In genomic region chr22:38467904-38468760, GRCh38 we compare ENCODE assay signal across 1 cellular context.
TF ChIP-seq lines count a peak whose summit lies in the region.

TSS of gene KDELR3 (plus strand) at chr22:38468096. CDS start at chr22:38468234, 138 bp downstream.

TF ChIP-seq in HEK293, 187 proteins besides CTCF, POLR2A, EP300 and RAD21 (continued from another document and continues in another):
- no peak for TF ChIP-seq ZBTB11 (tag by site-specific recombination; conservative IDR thresholded peaks at IDR 0.05; ENCODE audit: low read depth)
- TF ChIP-seq ZNF624 (tag by site-specific recombination; IDR thresholded peaks at IDR 0.05) = no peak
- peak; percentile 25; the same call in 1 of the 2 replicates for TF ChIP-seq ZNF184 (tag by site-specific recombination; IDR thresholded peaks at IDR 0.05)
- no peak for TF ChIP-seq ZFP37 (tag by site-specific recombination; IDR thresholded peaks at IDR 0.05)
- no peak for TF ChIP-seq ZNF354C (tag by site-specific recombination; IDR thresholded peaks at IDR 0.05; ENCODE audit: borderline replicate concordance, low read depth)
- no peak for TF ChIP-seq ZNF311 (tag by site-specific recombination; IDR thresholded peaks at IDR 0.05; ENCODE audit: borderline replicate concordance)
- no peak for TF ChIP-seq ZNF274 (IDR thresholded peaks at IDR 0.05; ENCODE audit: low read length)
- no peak for TF ChIP-seq ZNF274 (tag by site-specific recombination; IDR thresholded peaks at IDR 0.05; ENCODE audit: borderline replicate concordance)
- TF ChIP-seq ZNF658 (tag by site-specific recombination; IDR thresholded peaks at IDR 0.05) = no peak
- TF ChIP-seq ZNF112 (tag by site-specific recombination; IDR thresholded peaks at IDR 0.05) = no peak
- no peak for TF ChIP-seq ZNF544 (tag by site-specific recombination; IDR thresholded peaks at IDR 0.05)
- TF ChIP-seq ATF2 (tag by site-specific recombination; IDR thresholded peaks at IDR 0.05; ENCODE audit: low read depth) = no peak
- TF ChIP-seq ZNF707 (tag by site-specific recombination; IDR thresholded peaks at IDR 0.05) = no peak
- TF ChIP-seq, protein P1, sequence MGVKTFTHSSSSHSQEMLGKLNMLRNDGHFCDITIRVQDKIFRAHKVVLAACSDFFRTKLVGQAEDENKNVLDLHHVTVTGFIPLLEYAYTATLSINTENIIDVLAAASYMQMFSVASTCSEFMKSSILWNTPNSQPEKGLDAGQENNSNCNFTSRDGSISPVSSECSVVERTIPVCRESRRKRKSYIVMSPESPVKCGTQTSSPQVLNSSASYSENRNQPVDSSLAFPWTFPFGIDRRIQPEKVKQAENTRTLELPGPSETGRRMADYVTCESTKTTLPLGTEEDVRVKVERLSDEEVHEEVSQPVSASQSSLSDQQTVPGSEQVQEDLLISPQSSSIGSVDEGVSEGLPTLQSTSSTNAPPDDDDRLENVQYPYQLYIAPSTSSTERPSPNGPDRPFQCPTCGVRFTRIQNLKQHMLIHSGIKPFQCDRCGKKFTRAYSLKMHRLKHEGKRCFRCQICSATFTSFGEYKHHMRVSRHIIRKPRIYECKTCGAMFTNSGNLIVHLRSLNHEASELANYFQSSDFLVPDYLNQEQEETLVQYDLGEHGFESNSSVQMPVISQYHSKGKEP (tag by site-specific recombination; IDR thresholded peaks at IDR 0.05) = no peak
- TF ChIP-seq ZNF518A (tag by site-specific recombination; conservative IDR thresholded peaks at IDR 0.05; ENCODE audit: low read depth) = no peak
- TF ChIP-seq, protein P2, sequence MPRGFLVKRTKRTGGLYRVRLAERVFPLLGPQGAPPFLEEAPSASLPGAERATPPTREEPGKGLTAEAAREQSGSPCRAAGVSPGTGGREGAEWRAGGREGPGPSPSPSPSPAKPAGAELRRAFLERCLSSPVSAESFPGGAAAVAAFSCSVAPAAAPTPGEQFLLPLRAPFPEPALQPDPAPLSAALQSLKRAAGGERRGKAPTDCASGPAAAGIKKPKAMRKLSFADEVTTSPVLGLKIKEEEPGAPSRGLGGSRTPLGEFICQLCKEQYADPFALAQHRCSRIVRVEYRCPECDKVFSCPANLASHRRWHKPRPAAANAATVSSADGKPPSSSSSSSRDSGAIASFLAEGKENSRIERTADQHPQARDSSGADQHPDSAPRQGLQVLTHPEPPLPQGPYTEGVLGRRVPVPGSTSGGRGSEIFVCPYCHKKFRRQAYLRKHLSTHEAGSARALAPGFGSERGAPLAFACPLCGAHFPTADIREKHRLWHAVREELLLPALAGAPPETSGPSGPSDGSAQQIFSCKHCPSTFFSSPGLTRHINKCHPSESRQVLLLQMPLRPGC (tag by site-specific recombination; IDR thresholded peaks at IDR 0.05) = 0 out of 2 replicates have a peak, but pooled peaks have one; percentile 20
- TF ChIP-seq ZNF169 (tag by site-specific recombination; IDR thresholded peaks at IDR 0.05) = no peak
- no peak for TF ChIP-seq ZNF560 (tag by site-specific recombination; IDR thresholded peaks at IDR 0.05; ENCODE audit: borderline replicate concordance)
- TF ChIP-seq ZNF155 (tag by site-specific recombination; IDR thresholded peaks at IDR 0.05) = no peak
- no peak for TF ChIP-seq ZNF10 (tag by site-specific recombination; IDR thresholded peaks at IDR 0.05)
- TF ChIP-seq, protein P3, sequence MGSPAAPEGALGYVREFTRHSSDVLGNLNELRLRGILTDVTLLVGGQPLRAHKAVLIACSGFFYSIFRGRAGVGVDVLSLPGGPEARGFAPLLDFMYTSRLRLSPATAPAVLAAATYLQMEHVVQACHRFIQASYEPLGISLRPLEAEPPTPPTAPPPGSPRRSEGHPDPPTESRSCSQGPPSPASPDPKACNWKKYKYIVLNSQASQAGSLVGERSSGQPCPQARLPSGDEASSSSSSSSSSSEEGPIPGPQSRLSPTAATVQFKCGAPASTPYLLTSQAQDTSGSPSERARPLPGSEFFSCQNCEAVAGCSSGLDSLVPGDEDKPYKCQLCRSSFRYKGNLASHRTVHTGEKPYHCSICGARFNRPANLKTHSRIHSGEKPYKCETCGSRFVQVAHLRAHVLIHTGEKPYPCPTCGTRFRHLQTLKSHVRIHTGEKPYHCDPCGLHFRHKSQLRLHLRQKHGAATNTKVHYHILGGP (tag by site-specific recombination; IDR thresholded peaks at IDR 0.05) = peak; percentile 86
- TF ChIP-seq ZNF350 (tag by site-specific recombination; IDR thresholded peaks at IDR 0.05) = no peak
- TF ChIP-seq, protein P4, sequence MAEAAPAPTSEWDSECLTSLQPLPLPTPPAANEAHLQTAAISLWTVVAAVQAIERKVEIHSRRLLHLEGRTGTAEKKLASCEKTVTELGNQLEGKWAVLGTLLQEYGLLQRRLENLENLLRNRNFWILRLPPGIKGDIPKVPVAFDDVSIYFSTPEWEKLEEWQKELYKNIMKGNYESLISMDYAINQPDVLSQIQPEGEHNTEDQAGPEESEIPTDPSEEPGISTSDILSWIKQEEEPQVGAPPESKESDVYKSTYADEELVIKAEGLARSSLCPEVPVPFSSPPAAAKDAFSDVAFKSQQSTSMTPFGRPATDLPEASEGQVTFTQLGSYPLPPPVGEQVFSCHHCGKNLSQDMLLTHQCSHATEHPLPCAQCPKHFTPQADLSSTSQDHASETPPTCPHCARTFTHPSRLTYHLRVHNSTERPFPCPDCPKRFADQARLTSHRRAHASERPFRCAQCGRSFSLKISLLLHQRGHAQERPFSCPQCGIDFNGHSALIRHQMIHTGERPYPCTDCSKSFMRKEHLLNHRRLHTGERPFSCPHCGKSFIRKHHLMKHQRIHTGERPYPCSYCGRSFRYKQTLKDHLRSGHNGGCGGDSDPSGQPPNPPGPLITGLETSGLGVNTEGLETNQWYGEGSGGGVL (tag by site-specific recombination; IDR thresholded peaks at IDR 0.05) = 0 out of 2 replicates have a peak, but pooled peaks have one; percentile 5
- peak; percentile 77 for TF ChIP-seq ZFHX2 (tag by site-specific recombination; conservative IDR thresholded peaks at IDR 0.05)
- TF ChIP-seq ZNF174 (tag by site-specific recombination; IDR thresholded peaks at IDR 0.05) = no peak
- no peak for TF ChIP-seq ZNF610 (tag by site-specific recombination; IDR thresholded peaks at IDR 0.05; ENCODE audit: borderline replicate concordance)
- TF ChIP-seq ZNF621 (tag by site-specific recombination; IDR thresholded peaks at IDR 0.05) = no peak
- no peak for TF ChIP-seq ZNF23 (tag by site-specific recombination; IDR thresholded peaks at IDR 0.05; ENCODE audit: borderline replicate concordance)
- TF ChIP-seq ZNF18 (tag by site-specific recombination; IDR thresholded peaks at IDR 0.05) = no peak
- TF ChIP-seq KLF10 (tag by site-specific recombination; IDR thresholded peaks at IDR 0.05) = 0 out of 2 replicates have a peak, but pooled peaks have one; percentile 34
- TF ChIP-seq ZNF548 (tag by site-specific recombination; IDR thresholded peaks at IDR 0.05) = no peak
- no peak for TF ChIP-seq ZNF37A (tag by site-specific recombination; IDR thresholded peaks at IDR 0.05)
- no peak for TF ChIP-seq ZNF292 (tag by site-specific recombination; IDR thresholded peaks at IDR 0.05; ENCODE audit: borderline replicate concordance, low read depth)
- TF ChIP-seq ZNF211 (tag by site-specific recombination; IDR thresholded peaks at IDR 0.05; ENCODE audit: low read depth) = no peak
- TF ChIP-seq GLI2 (tag by site-specific recombination; IDR thresholded peaks at IDR 0.05; ENCODE audit: borderline replicate concordance, low read depth) = no peak
- no peak for TF ChIP-seq ZSCAN5A (tag by site-specific recombination; IDR thresholded peaks at IDR 0.05)
- no peak for TF ChIP-seq ZNF585B (tag by site-specific recombination; IDR thresholded peaks at IDR 0.05)
- TF ChIP-seq ZNF747 (tag by site-specific recombination; IDR thresholded peaks at IDR 0.05) = no peak
- TF ChIP-seq ZNF677 (tag by site-specific recombination; IDR thresholded peaks at IDR 0.05) = no peak
- no peak for TF ChIP-seq KLF7 (tag by site-specific recombination; IDR thresholded peaks at IDR 0.05; ENCODE audit: borderline replicate concordance)
- no peak for TF ChIP-seq ZNF701 (tag by site-specific recombination; IDR thresholded peaks at IDR 0.05)
- TF ChIP-seq ZBTB48 (tag by site-specific recombination; IDR thresholded peaks at IDR 0.05) = no peak
- 0 out of 2 replicates have a peak, but pooled peaks have one; percentile 10 for TF ChIP-seq SP7 (tag by site-specific recombination; IDR thresholded peaks at IDR 0.05)
- TF ChIP-seq ZNF660 (tag by site-specific recombination; IDR thresholded peaks at IDR 0.05) = 0 out of 2 replicates have a peak, but pooled peaks have one; percentile 43
- TF ChIP-seq SALL2 (tag by site-specific recombination; IDR thresholded peaks at IDR 0.05; ENCODE audit: borderline replicate concordance) = no peak
